In genomic region chr12:109899783-109900751, GRCh38 we compare ENCODE assay signal across 8 cellular contexts.
DNase-seq lines count a peak whose midpoint lies in the region; ATAC-seq lines count a peak whose summit lies in the region.

TCHP (plus strand) TSS chr12:109900274; CDS start chr12:109903027, 2,753 bp downstream.

- H3K36me3 ChIP-seq in ACC112 (ENCODE audit: insufficient read depth, low read length): peaks cover 17% of the 10 kb centered on the region; the same call in 1 of the 2 replicates

- H2AFZ ChIP-seq in ACC112 (ENCODE audit: low read length, unreplicated experiment): peak within 1 kb of the TSS; percentile 93

- H3K27me3 ChIP-seq in ACC112 (ENCODE audit: insufficient read depth, low read length) (no peaks in the 10 kb centered on the region), layer of hippocampus (ENCODE audit: control insufficient read depth, insufficient read depth, low read length) (no peaks in the 10 kb centered on the region)

- H3K4me3 ChIP-seq in ACC112 (ENCODE audit: low read depth, low read length): peak within 1 kb of the TSS; percentile 81

- H3K79me2 ChIP-seq in ACC112 (ENCODE audit: control insufficient read depth, insufficient read depth, low read length, unreplicated experiment): peaks cover 18% of the 10 kb centered on the region

- ATAC-seq in GM18868 (IDR thresholded peaks at IDR 0.05; ENCODE audit: unreplicated experiment) (peak; percentile 70), HG03354 (IDR thresholded peaks at IDR 0.05; ENCODE audit: poor library complexity, severe bottlenecking, unreplicated experiment) (peak; percentile 78)

- H3K4me1 ChIP-seq in ACC112 (ENCODE audit: control insufficient read depth, insufficient read depth, low read length, unreplicated experiment): peaks cover 15% of the 10 kb centered on the region

- H3K27ac ChIP-seq in ACC112 (ENCODE audit: low read depth, low read length) (peak within 1 kb of the TSS; percentile 75), cingulate gyrus (ENCODE audit: low read depth, low read length) (peak within 1 kb of the TSS; percentile 10), layer of hippocampus (ENCODE audit: low read depth, low read length) (peak within 1 kb of the TSS; percentile 74)

- DNase-seq in NCI-H510A treated with DMSO at 0.1 percent for 48 hours (lab: John Stamatoyannopoulos, UW): peak; percentile 73
- peak; percentile 68 to 69 for DNase-seq in activated CD4-positive, alpha-beta T cell treated with anti-CD3 and anti-CD28 coated beads for 4 hours
- peak; percentile 47 to 59 (median 51) for DNase-seq in stimulated activated CD4-positive, alpha-beta T cell treated with anti-CD3 and anti-CD28 coated beads, Interleukin-1b, Interleukin-23, amount 100 ng/mL, for 24 hours (ENCODE audit: low read depth in 4 of 4, low spot score in 1 of 4)

Comparison
In these comparisons a context has a peak if more than half of its experiments do, and no peak if none do; other contexts are left out.
1. Peak in every context shown above with its lines: DNase-seq, ATAC-seq, H3K4me3 ChIP-seq and H3K27ac ChIP-seq.
2. H3K27ac ChIP-seq: peak in every context shown above with its lines; median percentile 75 in ACC112; 74 in layer of hippocampus; 10 in cingulate gyrus.